In the genomic region with DNA sequence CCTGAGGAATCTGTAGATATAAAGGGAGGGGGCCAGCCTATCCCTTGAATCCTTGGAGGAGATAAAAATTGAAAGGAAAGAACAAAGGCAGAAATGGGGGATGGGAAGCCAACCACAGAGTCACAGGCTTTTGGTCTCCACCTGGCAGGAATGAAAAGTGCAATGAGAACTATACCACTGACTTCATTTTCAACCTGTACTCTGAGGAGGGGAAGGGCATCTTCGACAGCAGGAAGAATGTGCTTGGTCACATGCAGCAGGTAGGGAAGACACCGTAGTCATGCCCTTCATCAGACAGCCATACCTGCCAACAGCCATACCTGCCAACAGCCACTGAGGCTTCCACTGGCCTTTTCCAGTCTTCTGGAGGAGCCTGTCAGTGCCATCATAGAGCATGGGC, we compare ENCODE assay signal across 17 cellular contexts. TPM values are rescaled to one million over a fixed set of nuclear protein-coding genes. Genes with fewer than 3 reads are reported as not detected.
"Had no signal": no experiment of that assay in that cellular context is flagged by ENCODE, and none has a peak within 500 bp of the region (broad histone marks: within the 10 kb centered on the region; RNA-seq: fewer than 3 reads in every experiment).

No MANE protein-coding gene starts in this region.

- DNase-seq: activated CD4-positive, alpha-beta memory T cell treated with anti-CD3 and anti-CD28 coated beads, Interleukin-2, amount 10 ng/mL, durations not matched to agents 7 days and 5 days; activated CD4-positive, alpha-beta T cell treated with anti-CD3 and anti-CD28 coated beads for 4 hours; colonic mucosa; esophagus squamous epithelium; left lung; retina; T-helper 17 cell; WERI-Rb-1 had no signal

- H3K4me3 ChIP-seq: colonic mucosa, esophagus squamous epithelium, left lung had no signal

- ATAC-seq: left lung; natural killer cell treated with Interleukin-12 subunit alpha and Interleukin-12 subunit beta and Interleukin-15 and Interleukin-18, amount 100 ng/mL, for 72 hours; stimulated activated effector memory CD8-positive, alpha-beta T cell treated with anti-CD3 and anti-CD28 coated beads, Interleukin-12 subunit alpha, Interleukin-12 subunit beta, amount 100 ng/mL, for 72 hours; T-helper 17 cell had no signal

- H3K27ac ChIP-seq: colonic mucosa, esophagus squamous epithelium, left lung, WERI-Rb-1 had no signal

- H3K27me3 ChIP-seq: colonic mucosa, esophagus squamous epithelium, left lung had no signal

- H3K4me1 ChIP-seq: colonic mucosa, esophagus squamous epithelium, left lung had no signal

- H3K9me3 ChIP-seq: colonic mucosa, esophagus squamous epithelium, left lung had no signal

RNA-seq across cellular contexts. Expression of gene OR10AD1, which starts 59.2 kb away (rescaled TPM):
- total RNA-seq: activated CD4-positive, alpha-beta memory T cell treated with anti-CD3 and anti-CD28 coated beads, Interleukin-2, amount 10 ng/mL, durations not matched to agents 7 days and 5 days; cardiac septum; colonic mucosa; endothelial cell of umbilical vein; esophagus squamous epithelium; fibroblast of villous mesenchyme; left lung; mucosa of gallbladder; natural killer cell treated with Interleukin-12 subunit alpha and Interleukin-12 subunit beta and Interleukin-15 and Interleukin-18, amount 100 ng/mL, for 72 hours; T-helper 17 cell; ureter had no signal
- polyA plus RNA-seq: endothelial cell of umbilical vein, keratinocyte, thymus had no signal
